In genomic region chr16:49495596-49496355, GRCh38 we compare ENCODE assay signal across 16 cellular contexts.
DNase-seq lines count a peak whose midpoint lies in the region; ATAC-seq and TF ChIP-seq lines count a peak whose summit lies in the region.
"Had no signal": no experiment of that assay in that cellular context is flagged by ENCODE, and none has a peak within 500 bp of the region (broad histone marks: within the 10 kb centered on the region; RNA-seq: fewer than 3 reads in every experiment).

No MANE protein-coding gene starts in this region.

- H3K27ac ChIP-seq in RWPE2 (ENCODE audit: poor library complexity, severe bottlenecking) (no peak overlapping the region), suprapubic skin (no peak overlapping the region)
- H3K27ac ChIP-seq: 22Rv1 had no signal

- H3K27me3 ChIP-seq in RWPE2 (ENCODE audit: insufficient read depth, poor library complexity, severe bottlenecking) (peaks cover 3% of the 10 kb centered on the region), suprapubic skin (no peaks in the 10 kb centered on the region)

- no peak for TF ChIP-seq CTCF in RWPE2 (IDR thresholded peaks at IDR 0.05; ENCODE audit: poor library complexity, severe bottlenecking)
- no peak for TF ChIP-seq CTCF in suprapubic skin (IDR thresholded peaks at IDR 0.05)

- H3K4me1 ChIP-seq in RWPE2 (ENCODE audit: insufficient read depth, poor library complexity, severe bottlenecking) (no peaks in the 10 kb centered on the region), suprapubic skin (peaks cover 14% of the 10 kb centered on the region)
- H3K4me1 ChIP-seq: HAP-1 had no signal

- TF ChIP-seq POLR2A in suprapubic skin (IDR thresholded peaks at IDR 0.05): no peak

- TF ChIP-seq EP300 in suprapubic skin (IDR thresholded peaks at IDR 0.05): no peak

- H3K36me3 ChIP-seq in RWPE2 (ENCODE audit: low read depth): no peaks in the 10 kb centered on the region
- no peaks in the 10 kb centered on the region for H3K36me3 ChIP-seq in suprapubic skin
- H3K36me3 ChIP-seq: HAP-1 had no signal

- H3K9me3 ChIP-seq in RWPE2 (ENCODE audit: severe bottlenecking): no peaks in the 10 kb centered on the region
- no peaks in the 10 kb centered on the region for H3K9me3 ChIP-seq in suprapubic skin
- H3K9me3 ChIP-seq: HAP-1 had no signal

- 92% methylated on average over 4 of the region's 10 CpGs for WGBS in suprapubic skin

- ATAC-seq in RWPE2 (ENCODE audit: low read depth) (no peak), GM21447 (IDR thresholded peaks at IDR 0.05; ENCODE audit: unreplicated experiment) (no peak)
- ATAC-seq: HepG2 had no signal

- peak; percentile 36 for DNase-seq in activated effector memory CD4-positive, alpha-beta T cell treated with anti-CD3 and anti-CD28 coated beads, Interleukin-2, amount 50 U/mL, for 16 hours
- no peak for DNase-seq in activated effector memory CD4-positive, alpha-beta T cell treated with Interleukin-2 at 50 U/mL for 16 hours
- peak; percentile 17 for DNase-seq in RWPE2 (ENCODE audit: low spot score)
- DNase-seq in mesenteric fat pad (ENCODE audit: low spot score): peak; percentile 69
- peak; percentile 27 to 53 for DNase-seq in suprapubic skin (ENCODE audit: low spot score in 2 of 2)
- no peak for DNase-seq in NCI-H2029 treated with DMSO at 0.1 percent for 48 hours (lab: John Stamatoyannopoulos, UW)
- DNase-seq in HPDE6-E6E7 (ENCODE audit: extremely low spot score): no peak
- DNase-seq: C1 segment of cervical spinal cord; Calu3; CD4-positive, alpha-beta T cell; DMS 273 treated with DMSO at 0.1 percent for 48 hours; GOT3 had no signal

- H3K4me3 ChIP-seq in RWPE2 (ENCODE audit: severe bottlenecking): no peak overlapping the region
- no peak overlapping the region for H3K4me3 ChIP-seq in suprapubic skin
- H3K4me3 ChIP-seq: HAP-1 had no signal

Comparison
In these comparisons a context has a peak if more than half of its experiments do, and no peak if none do; other contexts are left out.
1. DNase-seq: peak in activated effector memory CD4-positive, alpha-beta T cell treated with anti-CD3 and anti-CD28 coated beads, Interleukin-2, amount 50 U/mL, for 16 hours (single experiment), RWPE2 (single experiment), mesenteric fat pad (single experiment) and suprapubic skin (2 of 2); none in activated effector memory CD4-positive, alpha-beta T cell treated with Interleukin-2 at 50 U/mL for 16 hours (single experiment), NCI-H2029 treated with DMSO at 0.1 percent for 48 hours (single experiment) and HPDE6-E6E7 (single experiment).